8 cellular contexts compared by ENCODE assay signal in the genomic region with DNA sequence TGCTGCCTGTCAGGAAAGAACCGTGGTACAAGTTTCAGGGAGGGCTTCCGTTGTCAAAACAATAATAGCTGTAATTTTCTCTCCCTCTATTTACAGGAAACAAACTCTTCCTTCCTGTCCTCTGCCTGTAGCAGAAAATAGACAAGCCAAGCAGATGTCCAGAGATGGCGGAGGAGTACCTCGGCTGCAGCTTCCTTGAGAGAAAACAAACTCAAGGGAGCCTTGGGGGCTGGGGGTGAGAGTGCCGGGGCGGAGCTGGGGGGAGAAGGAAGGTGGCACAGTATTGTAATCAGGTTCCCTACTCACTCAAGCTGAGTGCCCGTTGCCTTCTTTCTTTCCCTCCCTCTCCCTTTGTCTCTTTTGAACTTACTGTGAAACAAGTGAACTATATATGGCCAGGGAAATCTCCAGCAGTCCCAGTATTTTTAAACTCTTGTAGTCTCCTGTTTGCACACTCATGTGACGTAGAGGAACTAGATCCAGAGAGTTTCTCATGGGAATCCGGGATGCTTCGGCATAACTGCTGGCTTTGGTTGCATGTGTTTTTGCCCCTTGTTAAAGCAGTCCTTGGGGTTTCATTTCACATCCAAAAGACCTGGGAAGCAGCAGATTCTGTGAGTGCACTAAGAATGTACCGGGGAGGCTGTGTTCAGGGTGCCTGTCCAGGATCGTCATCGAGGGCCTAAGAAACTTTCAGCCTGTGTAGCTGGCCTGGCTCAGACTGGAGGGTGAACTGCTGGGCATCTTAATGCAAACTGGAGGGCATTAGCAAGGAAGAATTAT. TPM values are rescaled to one million over a fixed set of nuclear protein-coding genes. Genes with fewer than 3 reads are reported as not detected.
DNase-seq lines count a peak whose midpoint lies in the region; ATAC-seq and TF ChIP-seq lines count a peak whose summit lies in the region.

No MANE protein-coding gene starts in this region.

- BruUV-seq in MCF 10A (replicated peaks; lab: Mats Ljungman, UMichigan) = no TSS peak

- H3K27me3 Mint-ChIP-seq in MCF 10A (ENCODE audit: insufficient read depth, unreplicated experiment) = peaks cover 25% of the 10 kb centered on the region

- H3K9me3 Mint-ChIP-seq in MCF 10A (ENCODE audit: unreplicated experiment) = no peaks in the 10 kb centered on the region

- CTCF ChIA-PET in MCF 10A (lab: Yijun Ruan, JAX) = interaction anchor here (0.5 kb wide), 1 partner anchor 1928 kb away, joined by 3 read pairs; no protein-coding TSS in a partner anchor

- H3K27ac Mint-ChIP-seq in MCF 10A (ENCODE audit: low read depth, unreplicated experiment) = no peak overlapping the region

- TF ChIP-seq POLR2A in breast epithelium (IDR thresholded peaks at IDR 0.05) (no peak), vagina (IDR thresholded peaks at IDR 0.05) (no peak)

- intact Hi-C loops in breast epithelium (cut with DNase I; ENCODE audit: low total_unique reads) (no loop called here), MCF 10A (cut with micrococcal nuclease) (loop anchor here (10.0 kb wide), 1 partner anchor 188 kb away; no protein-coding TSS in a partner anchor), vagina (cut with DNase I) (no loop called here), posterior cingulate gyrus (cut with DNase I) (no loop called here)

- H3K4me1 Mint-ChIP-seq in MCF 10A (ENCODE audit: insufficient read depth, unreplicated experiment) = no peaks in the 10 kb centered on the region

- peak overlapping the region in 1 of 2 donors; percentile 48 for H3K27ac ChIP-seq in breast epithelium
- peak overlapping the region; percentile 15 for H3K27ac ChIP-seq in vagina

- peaks cover 0 to 3% of the 10 kb centered on the region in 2 donors for H3K9me3 ChIP-seq in breast epithelium
- H3K9me3 ChIP-seq in vagina = no peaks in the 10 kb centered on the region

- H3K4me1 ChIP-seq in breast epithelium = no peaks in the 10 kb centered on the region
- no peaks in the 10 kb centered on the region for H3K4me1 ChIP-seq in vagina

- POLR2A ChIA-PET in MCF 10A (lab: Yijun Ruan, JAX) = interaction anchor here (0.9 kb wide), 1 partner anchor 411 kb away, joined by 3 read pairs; no protein-coding TSS in a partner anchor

- H3K36me3 Mint-ChIP-seq in MCF 10A (ENCODE audit: insufficient read depth, unreplicated experiment) = no peaks in the 10 kb centered on the region

- no peak for TF ChIP-seq CTCF in breast epithelium (IDR thresholded peaks at IDR 0.05)
- TF ChIP-seq CTCF in MCF 10A (IDR thresholded peaks at IDR 0.05; ENCODE audit: unreplicated experiment) = no peak
- no peak for TF ChIP-seq CTCF in choroid plexus epithelial cell (conservative IDR thresholded peaks at IDR 0.05; ENCODE audit: low read depth, low read length)
- TF ChIP-seq CTCF in vagina (IDR thresholded peaks at IDR 0.05) = no peak

- H3K4me3 ChIP-seq in breast epithelium (peak overlapping the region in 2 of 3 donors; percentile 12 to 27), choroid plexus epithelial cell (ENCODE audit: low read depth, low read length) (peak overlapping the region; percentile 33), vagina (peak overlapping the region in 1 of 2 donors; percentile 5)

- peak; percentile 48 for ATAC-seq in HG03280 (IDR thresholded peaks at IDR 0.05; ENCODE audit: unreplicated experiment)

- H3K27me3 ChIP-seq in breast epithelium (no peaks in the 10 kb centered on the region), vagina (no peaks in the 10 kb centered on the region)

- H3K36me3 ChIP-seq in breast epithelium (no peaks in the 10 kb centered on the region), vagina (no peaks in the 10 kb centered on the region)

- DNase-seq in breast epithelium (ENCODE audit: low spot score in 2 of 2) (no peak), MCF 10A (ENCODE audit: unreplicated experiment) (no peak), choroid plexus epithelial cell (ENCODE audit: low read depth) (peak; percentile 24), vagina (ENCODE audit: extremely low spot score in 2 of 2) (no peak), posterior cingulate gyrus (no peak), putamen (ENCODE audit: low spot score) (no peak)
- DNase-seq in activated naive CD4-positive, alpha-beta T cell treated with anti-CD3 and anti-CD28 coated beads, Interleukin-2, amount 50 U/mL, for 16 hours = no peak

- H3K4me3 Mint-ChIP-seq in MCF 10A (ENCODE audit: unreplicated experiment) = no peak overlapping the region

RNA-seq across cellular contexts. Expression of a gene that starts 44.6 kb away (rescaled TPM):
- 10 to 100 TPM; 60.6 to 96.2 (median 88.1) TPM for total RNA-seq in breast epithelium
- 141 and 167 TPM in 2 replicates for total RNA-seq in MCF 10A (2022)
- total RNA-seq in vagina = 69.5 TPM
